8 cellular contexts compared by ENCODE assay signal in genomic region chr18:74331404-74331803, GRCh38. TPM values are rescaled to one million over a fixed set of nuclear protein-coding genes. Genes with fewer than 3 reads are reported as not detected.
DNase-seq lines count a peak whose midpoint lies in the region; ATAC-seq, FAIRE-seq and TF ChIP-seq lines count a peak whose summit lies in the region.

No MANE protein-coding gene starts in this region.

- H3K4me1 ChIP-seq in adipocyte (ENCODE audit: control insufficient read depth, insufficient read depth, low read length) (peaks cover 28% of the 10 kb centered on the region), HepG2 (ENCODE audit: insufficient read depth, low read length) (peaks cover 13% of the 10 kb centered on the region)

- TF ChIP-seq RAD21 in HepG2 (CRISPR knock-in tag; IDR thresholded peaks at IDR 0.05): peak; percentile 48; the same call in 1 of the 2 replicates

- no peaks in the 10 kb centered on the region for H3K9me3 ChIP-seq in adipocyte (ENCODE audit: control insufficient read depth, low read length)
- H3K9me3 ChIP-seq in HepG2 (ENCODE audit: low read length): no peaks in the 10 kb centered on the region

- in situ Hi-C loops in HepG2 (cut with HindIII; ENCODE audit: extremely low pct_ligation_motif_present, low pct_unique_long_range_greater_than_20kb): loop anchor here (5.0 kb wide), 1 partner anchor 134 kb away; no protein-coding TSS in a partner anchor

- TF ChIP-seq EP300 in HepG2 (IDR thresholded peaks at IDR 0.05; ENCODE audit: low read depth in 2 of 2, low read length in 2 of 2) (no peak), HepG2 (CRISPR knock-in tag; IDR thresholded peaks at IDR 0.05; ENCODE audit: borderline replicate concordance) (no peak)

- H3K27me3 ChIP-seq in adipocyte (replicated peaks; ENCODE audit: control insufficient read depth, insufficient read depth, low read length) (no peaks in the 10 kb centered on the region), HepG2 (ENCODE audit: control insufficient read depth in 1 of 2, insufficient read depth in 2 of 2, low read length in 2 of 2) (no peaks in the 10 kb centered on the region)

- ATAC-seq in HG03354 (IDR thresholded peaks at IDR 0.05; ENCODE audit: poor library complexity, severe bottlenecking, unreplicated experiment): peak; percentile 48
- peak; percentile 87 for ATAC-seq in HepG2
- ATAC-seq in HG03135 (IDR thresholded peaks at IDR 0.05; ENCODE audit: unreplicated experiment): no peak

- H2AFZ ChIP-seq in HepG2 (ENCODE audit: low read length): no peak overlapping the region

- intact Hi-C loops in HepG2 (cut with micrococcal nuclease; ENCODE audit: unreplicated experiment): loop anchor here (1.0 to 2.0 kb wide), 3 partner anchors 39 to 135 kb away; no protein-coding TSS in a partner anchor

- DNase-seq in D341Med (ENCODE audit: low spot score): peak; percentile 47
- DNase-seq in adipocyte (ENCODE audit: low read depth): peak; percentile 48
- peak; percentile 43 for DNase-seq in HepG2 (ENCODE audit: low spot score)
- DNase-seq in central memory CD4-positive, alpha-beta T cell: no peak
- no peak for DNase-seq in activated gamma-delta T cell treated with Interleukin-2 at 50 U/mL for 16 hours
- DNase-seq in hippocampal formation (lab: John Stamatoyannopoulos, UW): no peak

- BruUV-seq in HepG2 (replicated peaks; lab: Mats Ljungman, UMichigan): no TSS peak

- no peak overlapping the region for H3K27ac ChIP-seq in HepG2 (ENCODE audit: extremely low read length, insufficient read depth, low read length)

- peak; percentile 94 for FAIRE-seq in HepG2 (lab: Jason Lieb, UNC)

- no peak overlapping the region for H3K4me2 ChIP-seq in HepG2 (ENCODE audit: low read depth, low read length)

- 3% methylated on average over 2 of the region's 2 CpGs for WGBS in HepG2 (ENCODE audit: low lambda C conversion rate)

- H4K20me1 ChIP-seq in HepG2 (ENCODE audit: insufficient read depth, low read length): no peaks in the 10 kb centered on the region

- POLR2A ChIA-PET in HepG2 (lab: Yijun Ruan, JAX): no interaction called here

- no peak overlapping the region for H3K9ac ChIP-seq in adipocyte (ENCODE audit: low read length)
- no peak overlapping the region for H3K9ac ChIP-seq in HepG2 (ENCODE audit: insufficient read depth, low read depth, low read length)

- no peaks in the 10 kb centered on the region for H3K79me2 ChIP-seq in HepG2 (ENCODE audit: insufficient read depth, low read length)

- no peaks in the 10 kb centered on the region for H3K36me3 ChIP-seq in adipocyte (ENCODE audit: control insufficient read depth, insufficient read depth, low read length, severe bottlenecking)
- no peaks in the 10 kb centered on the region for H3K36me3 ChIP-seq in HepG2 (replicated peaks in 1 of 2; ENCODE audit: control insufficient read depth in 1 of 2, insufficient read depth in 2 of 2, low read length in 2 of 2)

- H3K4me3 ChIP-seq in adipocyte (ENCODE audit: low read length) (no peak overlapping the region), HepG2 (replicated peaks in 1 of 3; ENCODE audit: insufficient read depth in 1 of 3, low read depth in 2 of 3, low read length in 3 of 3) (no peak overlapping the region)

- peak; percentile 79 for TF ChIP-seq CTCF in HepG2 (CRISPR knock-in tag; IDR thresholded peaks at IDR 0.05)

- CTCF ChIA-PET in HepG2 (lab: Yijun Ruan, JAX; ENCODE audit: low intra/inter-chr PET ratio, low total read pairs): interaction anchor here (3.0 kb wide), 1 partner anchor 135 kb away, joined by 31 read pairs; no protein-coding TSS in a partner anchor

- TF ChIP-seq POLR2A in HepG2 (IDR thresholded peaks at IDR 0.05; ENCODE audit: insufficient read depth in 1 of 2, low read depth in 2 of 2, low read length in 2 of 2): no peak

TF ChIP-seq in HepG2, 621 proteins besides CTCF, POLR2A, EP300 and RAD21 (continues in another document):
- TF ChIP-seq KDM1A (CRISPR knock-in tag; IDR thresholded peaks at IDR 0.05) (no peak), STAG1 (CRISPR knock-in tag; IDR thresholded peaks at IDR 0.05) (peak; percentile 82), YY1 (IDR thresholded peaks at IDR 0.05; ENCODE audit: insufficient read depth, insufficient replicate concordance, low read depth, low read length) (peak; percentile 31), ERF (CRISPR knock-in tag; IDR thresholded peaks at IDR 0.05) (no peak), ZNF430 (CRISPR knock-in tag; IDR thresholded peaks at IDR 0.05) (0 out of 2 replicates have a peak, but pooled peaks have one; percentile 25), ATF1 (CRISPR knock-in tag; IDR thresholded peaks at IDR 0.05) (no peak), MYNN (CRISPR knock-in tag; IDR thresholded peaks at IDR 0.05; ENCODE audit: low read depth) (no peak), ZNF660 (CRISPR knock-in tag; IDR thresholded peaks at IDR 0.05; ENCODE audit: borderline replicate concordance, low read depth) (no peak), JARID2 (CRISPR knock-in tag; IDR thresholded peaks at IDR 0.05; ENCODE audit: insufficient replicate concordance) (no peak), PPARG (CRISPR knock-in tag; conservative IDR thresholded peaks at IDR 0.05) (no peak), SMC3 (IDR thresholded peaks at IDR 0.05; ENCODE audit: low read length) (peak; percentile 81), CREB1 (IDR thresholded peaks at IDR 0.05) (no peak), CREB1 (CRISPR knock-in tag; IDR thresholded peaks at IDR 0.05) (peak; percentile 19; the same call in 1 of the 2 replicates)
- TF ChIP-seq, protein P1, sequence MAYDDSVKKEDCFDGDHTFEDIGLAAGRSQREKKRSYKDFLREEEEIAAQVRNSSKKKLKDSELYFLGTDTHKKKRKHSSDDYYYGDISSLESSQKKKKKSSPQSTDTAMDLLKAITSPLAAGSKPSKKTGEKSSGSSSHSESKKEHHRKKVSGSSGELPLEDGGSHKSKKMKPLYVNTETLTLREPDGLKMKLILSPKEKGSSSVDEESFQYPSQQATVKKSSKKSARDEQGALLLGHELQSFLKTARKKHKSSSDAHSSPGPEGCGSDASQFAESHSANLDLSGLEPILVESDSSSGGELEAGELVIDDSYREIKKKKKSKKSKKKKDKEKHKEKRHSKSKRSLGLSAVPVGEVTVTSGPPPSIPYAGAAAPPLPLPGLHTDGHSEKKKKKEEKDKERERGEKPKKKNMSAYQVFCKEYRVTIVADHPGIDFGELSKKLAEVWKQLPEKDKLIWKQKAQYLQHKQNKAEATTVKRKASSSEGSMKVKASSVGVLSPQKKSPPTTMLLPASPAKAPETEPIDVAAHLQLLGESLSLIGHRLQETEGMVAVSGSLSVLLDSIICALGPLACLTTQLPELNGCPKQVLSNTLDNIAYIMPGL (CRISPR knock-in tag; IDR thresholded peaks at IDR 0.05; ENCODE audit: borderline replicate concordance in 1 of 2, low read depth in 1 of 2): peak in 1 of 2 experiments; percentile 19; a peak in 1 of 4 replicates

RNA-seq across cellular contexts. Expression of gene C18orf63, which starts 15.8 kb away (rescaled TPM):
- not detected in 2 replicates for total RNA-seq in HepG2 (2016; rRNA removed; fragmentation: Illumina TruSeq; extraction: Trizol)
- total RNA-seq in HepG2 (2016; cell fraction: cytosol; rRNA removed; fragmentation: Illumina TruSeq; extraction: Trizol; ENCODE audit: low read depth): not detected in 2 replicates
- not detected in 2 replicates for total RNA-seq in HepG2 (2016; cell fraction: insoluble cytoplasmic fraction; rRNA removed; fragmentation: Illumina TruSeq; extraction: Trizol)
- total RNA-seq in HepG2 (2016; cell fraction: membrane; rRNA removed; fragmentation: Illumina TruSeq; extraction: Trizol): not detected in 2 replicates
- not detected in 2 replicates for total RNA-seq in HepG2 (2016; cell fraction: nucleus; rRNA removed; fragmentation: Illumina TruSeq; extraction: Trizol)
- polyA plus RNA-seq in HepG2 (2011; rRNA removed): 0.01 TPM in 1 of 2 replicates, not detected in the other
- not detected in 2 replicates for polyA plus RNA-seq in HepG2 (2011; cell fraction: cytosol; rRNA removed)
- polyA plus RNA-seq in HepG2 (2011; cell fraction: nucleus; rRNA removed): not detected in 2 replicates
- polyA plus RNA-seq in HepG2 (2012): not detected in 2 replicates
- not detected in 2 replicates for polyA plus RNA-seq in HepG2 (2016; cell fraction: cytosol; fragmentation: Illumina TruSeq; extraction: Trizol; ENCODE audit: low read depth)
- not detected in 2 replicates for polyA plus RNA-seq in HepG2 (2016; cell fraction: insoluble cytoplasmic fraction; fragmentation: Illumina TruSeq; extraction: Trizol; ENCODE audit: low read depth)
- not detected in 2 replicates for polyA plus RNA-seq in HepG2 (2016; cell fraction: membrane; fragmentation: Illumina TruSeq; extraction: Trizol; ENCODE audit: low read depth)
- not detected in 2 replicates for polyA plus RNA-seq in HepG2 (2016; cell fraction: nucleus; fragmentation: Illumina TruSeq; extraction: Trizol; ENCODE audit: insufficient read depth, low read depth)
- polyA minus RNA-seq in HepG2 (2011; rRNA and poly(A)+ RNA removed; ENCODE audit: low replicate concordance): not detected in 2 replicates
- polyA minus RNA-seq in HepG2 (2011; cell fraction: cytosol; rRNA and poly(A)+ RNA removed): not detected in 2 replicates
- polyA minus RNA-seq in HepG2 (2011; cell fraction: nucleus; rRNA and poly(A)+ RNA removed): not detected in 2 replicates

RNA-seq across cellular contexts. Expression of gene CYB5A, which starts 39.6 kb away (rescaled TPM):
- 356 and 411 TPM in 2 replicates for total RNA-seq in HepG2 (2016; rRNA removed; fragmentation: Illumina TruSeq; extraction: Trizol)
- total RNA-seq in HepG2 (2016; cell fraction: cytosol; rRNA removed; fragmentation: Illumina TruSeq; extraction: Trizol; ENCODE audit: low read depth): 374 and 466 TPM in 2 replicates
- total RNA-seq in HepG2 (2016; cell fraction: insoluble cytoplasmic fraction; rRNA removed; fragmentation: Illumina TruSeq; extraction: Trizol): 373 and 443 TPM in 2 replicates
- total RNA-seq in HepG2 (2016; cell fraction: membrane; rRNA removed; fragmentation: Illumina TruSeq; extraction: Trizol): 360 and 432 TPM in 2 replicates
- 129 and 140 TPM in 2 replicates for total RNA-seq in HepG2 (2016; cell fraction: nucleus; rRNA removed; fragmentation: Illumina TruSeq; extraction: Trizol)
- polyA plus RNA-seq in HepG2 (2011; rRNA removed): 215 and 233 TPM in 2 replicates
- polyA plus RNA-seq in HepG2 (2011; cell fraction: cytosol; rRNA removed): 375 and 416 TPM in 2 replicates
- polyA plus RNA-seq in HepG2 (2011; cell fraction: nucleus; rRNA removed): 94.1 and 130 TPM in 2 replicates
- 216 and 218 TPM in 2 replicates for polyA plus RNA-seq in HepG2 (2012)
- polyA plus RNA-seq in HepG2 (2016; cell fraction: cytosol; fragmentation: Illumina TruSeq; extraction: Trizol; ENCODE audit: low read depth): 479 and 611 TPM in 2 replicates
- 473 and 479 TPM in 2 replicates for polyA plus RNA-seq in HepG2 (2016; cell fraction: insoluble cytoplasmic fraction; fragmentation: Illumina TruSeq; extraction: Trizol; ENCODE audit: low read depth)
- 378 and 460 TPM in 2 replicates for polyA plus RNA-seq in HepG2 (2016; cell fraction: membrane; fragmentation: Illumina TruSeq; extraction: Trizol; ENCODE audit: low read depth)
- 240 and 246 TPM in 2 replicates for polyA plus RNA-seq in HepG2 (2016; cell fraction: nucleus; fragmentation: Illumina TruSeq; extraction: Trizol; ENCODE audit: insufficient read depth, low read depth)
- polyA minus RNA-seq in HepG2 (2011; rRNA and poly(A)+ RNA removed; ENCODE audit: low replicate concordance): 0.14 and 63.3 TPM in 2 replicates
- polyA minus RNA-seq in HepG2 (2011; cell fraction: cytosol; rRNA and poly(A)+ RNA removed): 74.5 and 95.0 TPM in 2 replicates
- 40.4 and 58.9 TPM in 2 replicates for polyA minus RNA-seq in HepG2 (2011; cell fraction: nucleus; rRNA and poly(A)+ RNA removed)

Comparison
In these comparisons a context has a peak if more than half of its experiments do, and no peak if none do; other contexts are left out.
1. DNase-seq: peak in D341Med (single experiment), adipocyte (single experiment) and HepG2 (single experiment); none in central memory CD4-positive, alpha-beta T cell (single experiment), activated gamma-delta T cell treated with Interleukin-2 at 50 U/mL for 16 hours (single experiment) and hippocampal formation (0 of 2).